ENCODE assay signal across 5 cellular contexts in genomic region chr1:202620036-202620435, GRCh38.
DNase-seq lines count a peak whose midpoint lies in the region; ATAC-seq and TF ChIP-seq lines count a peak whose summit lies in the region.
"Not testable (repeated sequence)": the region's sequence is repeated elsewhere in the genome, so short reads cannot be mapped to it uniquely, and the experiment has no call there.

No MANE protein-coding gene starts in this region.

- not testable (repeated sequence) for H3K9me3 ChIP-seq in RWPE2 (ENCODE audit: severe bottlenecking); spleen

- POLR2A ChIA-PET in activated naive CD8-positive, alpha-beta T cell treated with anti-CD3 and anti-CD28 coated beads, Interleukin-2, amount 10 ng/mL, durations not matched to agents 7 days and 5 days (lab: Charles Lee) = not testable (repeated sequence)

- not testable (repeated sequence) for TF ChIP-seq CTCF in RWPE2 (IDR thresholded peaks at IDR 0.05; ENCODE audit: poor library complexity, severe bottlenecking); nephron (IDR thresholded peaks at IDR 0.05; ENCODE audit: unreplicated experiment in 3 of 3); spleen (IDR thresholded peaks at IDR 0.05 in 8 of 11, conservative IDR thresholded peaks at IDR 0.05 in 3 of 11)

- DNase-seq in RWPE2 (ENCODE audit: low spot score) (peak; percentile 15), sciatic nerve (ENCODE audit: low spot score) (peak; percentile 22), spleen (peak; percentile 51)
- peak; percentile 21 for DNase-seq in activated naive CD8-positive, alpha-beta T cell treated with anti-CD3 and anti-CD28 coated beads, Interleukin-2, amount 10 ng/mL, durations not matched to agents 7 days and 5 days

- not testable (repeated sequence) for ATAC-seq in RWPE2 (ENCODE audit: low read depth); activated naive CD8-positive, alpha-beta T cell treated with anti-CD3 and anti-CD28 coated beads, Interleukin-2, amount 10 ng/mL, durations not matched to agents 7 days and 5 days (ENCODE audit: low read depth); sciatic nerve

- TF ChIP-seq POLR2A in spleen (IDR thresholded peaks at IDR 0.05) = not testable (repeated sequence)

- not testable (repeated sequence) for H3K27ac Mint-ChIP-seq in activated naive CD8-positive, alpha-beta T cell treated with anti-CD3 and anti-CD28 coated beads, Interleukin-2, amount 10 ng/mL, durations not matched to agents 7 days and 5 days
- H3K27ac Mint-ChIP-seq in nephron = peak overlapping the region in 2 of 3 experiments; percentile 54 to 90

- H3K4me3 Mint-ChIP-seq in activated naive CD8-positive, alpha-beta T cell treated with anti-CD3 and anti-CD28 coated beads, Interleukin-2, amount 10 ng/mL, durations not matched to agents 7 days and 5 days; nephron: not testable (repeated sequence)

- peaks cover 22% of the 10 kb centered on the region for H3K4me1 Mint-ChIP-seq in activated naive CD8-positive, alpha-beta T cell treated with anti-CD3 and anti-CD28 coated beads, Interleukin-2, amount 10 ng/mL, durations not matched to agents 7 days and 5 days
- H3K4me1 Mint-ChIP-seq in nephron = peaks cover 50% of the 10 kb centered on the region

- not testable (repeated sequence) for H3K4me3 ChIP-seq in RWPE2 (ENCODE audit: severe bottlenecking); spleen

- WGBS in spleen, 5 donors = 87 to 100% (median 100%) methylated on average over 1 to 2 of the region's 2 CpGs

- H3K36me3 ChIP-seq in RWPE2 (ENCODE audit: low read depth); spleen: not testable (repeated sequence)

- H3K36me3 Mint-ChIP-seq in activated naive CD8-positive, alpha-beta T cell treated with anti-CD3 and anti-CD28 coated beads, Interleukin-2, amount 10 ng/mL, durations not matched to agents 7 days and 5 days; nephron (ENCODE audit: low read depth): not testable (repeated sequence)

- H3K27me3 Mint-ChIP-seq in activated naive CD8-positive, alpha-beta T cell treated with anti-CD3 and anti-CD28 coated beads, Interleukin-2, amount 10 ng/mL, durations not matched to agents 7 days and 5 days = peaks cover 33% of the 10 kb centered on the region
- H3K27me3 Mint-ChIP-seq in nephron (ENCODE audit: low read depth) = not testable (repeated sequence)

- H3K27me3 ChIP-seq in RWPE2 (ENCODE audit: insufficient read depth, poor library complexity, severe bottlenecking) = not testable (repeated sequence)
- H3K27me3 ChIP-seq in spleen (replicated peaks in 1 of 7) = peaks cover 0 to 62% (median 0%) of the 10 kb centered on the region in 7 donors

- H3K9me3 Mint-ChIP-seq in activated naive CD8-positive, alpha-beta T cell treated with anti-CD3 and anti-CD28 coated beads, Interleukin-2, amount 10 ng/mL, durations not matched to agents 7 days and 5 days; nephron: not testable (repeated sequence)

- H3K4me1 ChIP-seq in RWPE2 (ENCODE audit: insufficient read depth, poor library complexity, severe bottlenecking) = not testable (repeated sequence)
- peaks cover 15 to 44% (median 22%) of the 10 kb centered on the region in 6 donors for H3K4me1 ChIP-seq in spleen

- intact Hi-C loops in sciatic nerve (cut with DNase I); spleen (cut with DNase I; ENCODE audit: low total_unique reads): not testable (repeated sequence)

- H3K27ac ChIP-seq in RWPE2 (ENCODE audit: poor library complexity, severe bottlenecking); spleen: not testable (repeated sequence)
